In the genomic region with DNA sequence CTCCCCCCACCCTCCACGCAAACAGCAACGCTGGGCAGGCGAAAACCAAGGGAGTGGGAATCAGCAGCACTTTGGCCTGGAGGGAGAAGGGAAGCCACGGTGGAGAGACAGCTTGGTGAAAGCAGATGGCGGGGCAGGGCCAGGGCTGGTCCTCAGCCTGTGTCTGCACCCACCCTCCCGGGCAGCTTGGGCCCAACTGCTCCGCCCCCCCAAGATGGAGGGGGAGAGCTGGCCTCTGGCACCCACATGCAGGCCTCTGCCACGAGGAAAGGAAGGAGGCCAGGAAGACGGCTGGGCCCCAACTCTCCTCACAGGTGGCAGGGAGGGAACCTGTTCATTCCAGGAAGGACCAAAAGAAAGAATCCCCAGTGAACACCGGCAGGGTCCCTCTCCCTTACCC, we compare ENCODE assay signal across 1 cellular context.
TF ChIP-seq lines count a peak whose summit lies in the region.

No MANE protein-coding gene starts in this region.

TF ChIP-seq in HCT116, 20 proteins besides CTCF, POLR2A, EP300 and RAD21:
- TF ChIP-seq, protein P1, sequence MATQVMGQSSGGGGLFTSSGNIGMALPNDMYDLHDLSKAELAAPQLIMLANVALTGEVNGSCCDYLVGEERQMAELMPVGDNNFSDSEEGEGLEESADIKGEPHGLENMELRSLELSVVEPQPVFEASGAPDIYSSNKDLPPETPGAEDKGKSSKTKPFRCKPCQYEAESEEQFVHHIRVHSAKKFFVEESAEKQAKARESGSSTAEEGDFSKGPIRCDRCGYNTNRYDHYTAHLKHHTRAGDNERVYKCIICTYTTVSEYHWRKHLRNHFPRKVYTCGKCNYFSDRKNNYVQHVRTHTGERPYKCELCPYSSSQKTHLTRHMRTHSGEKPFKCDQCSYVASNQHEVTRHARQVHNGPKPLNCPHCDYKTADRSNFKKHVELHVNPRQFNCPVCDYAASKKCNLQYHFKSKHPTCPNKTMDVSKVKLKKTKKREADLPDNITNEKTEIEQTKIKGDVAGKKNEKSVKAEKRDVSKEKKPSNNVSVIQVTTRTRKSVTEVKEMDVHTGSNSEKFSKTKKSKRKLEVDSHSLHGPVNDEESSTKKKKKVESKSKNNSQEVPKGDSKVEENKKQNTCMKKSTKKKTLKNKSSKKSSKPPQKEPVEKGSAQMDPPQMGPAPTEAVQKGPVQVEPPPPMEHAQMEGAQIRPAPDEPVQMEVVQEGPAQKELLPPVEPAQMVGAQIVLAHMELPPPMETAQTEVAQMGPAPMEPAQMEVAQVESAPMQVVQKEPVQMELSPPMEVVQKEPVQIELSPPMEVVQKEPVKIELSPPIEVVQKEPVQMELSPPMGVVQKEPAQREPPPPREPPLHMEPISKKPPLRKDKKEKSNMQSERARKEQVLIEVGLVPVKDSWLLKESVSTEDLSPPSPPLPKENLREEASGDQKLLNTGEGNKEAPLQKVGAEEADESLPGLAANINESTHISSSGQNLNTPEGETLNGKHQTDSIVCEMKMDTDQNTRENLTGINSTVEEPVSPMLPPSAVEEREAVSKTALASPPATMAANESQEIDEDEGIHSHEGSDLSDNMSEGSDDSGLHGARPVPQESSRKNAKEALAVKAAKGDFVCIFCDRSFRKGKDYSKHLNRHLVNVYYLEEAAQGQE (IDR thresholded peaks at IDR 0.05; ENCODE audit: low read depth) = no peak
- TF ChIP-seq ZFX (IDR thresholded peaks at IDR 0.05) = no peak
- no peak for TF ChIP-seq CBX3 (IDR thresholded peaks at IDR 0.05; ENCODE audit: low read depth)
- TF ChIP-seq SRF (IDR thresholded peaks at IDR 0.05; ENCODE audit: low read depth) = no peak
- TF ChIP-seq ZNF274 (IDR thresholded peaks at IDR 0.05; ENCODE audit: low read depth, low read length) = no peak
- TF ChIP-seq SIN3A (IDR thresholded peaks at IDR 0.05; ENCODE audit: low read depth) = no peak
- TF ChIP-seq EZH2 (IDR thresholded peaks at IDR 0.05) = no peak
- no peak for TF ChIP-seq JUND (IDR thresholded peaks at IDR 0.05)
- TF ChIP-seq CEBPB (IDR thresholded peaks at IDR 0.05; ENCODE audit: low read depth) = no peak
- TF ChIP-seq, protein P2, sequence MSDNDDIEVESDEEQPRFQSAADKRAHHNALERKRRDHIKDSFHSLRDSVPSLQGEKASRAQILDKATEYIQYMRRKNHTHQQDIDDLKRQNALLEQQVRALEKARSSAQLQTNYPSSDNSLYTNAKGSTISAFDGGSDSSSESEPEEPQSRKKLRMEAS (IDR thresholded peaks at IDR 0.05) = no peak
- TF ChIP-seq EZH2phosphoT487 (IDR thresholded peaks at IDR 0.05; ENCODE audit: borderline replicate concordance) = no peak
- no peak for TF ChIP-seq FOSL1 (IDR thresholded peaks at IDR 0.05; ENCODE audit: low read depth)
- TF ChIP-seq ELF1 (IDR thresholded peaks at IDR 0.05; ENCODE audit: borderline replicate concordance, low read depth) = no peak
- TF ChIP-seq POLR2AphosphoS5 (IDR thresholded peaks at IDR 0.05; ENCODE audit: low read depth, low read length) = no peak
TF ChIP-seq in HCT116: peak in this region for 0.
